9 cellular contexts compared by ENCODE assay signal in genomic region chr11:861105-861479, GRCh38.
"Had no signal": no experiment of that assay in that cellular context is flagged by ENCODE, and none has a peak within 500 bp of the region (broad histone marks: within the 10 kb centered on the region; RNA-seq: fewer than 3 reads in every experiment).

No MANE protein-coding gene starts in this region.

- H3K9me3 Mint-ChIP-seq: activated CD4-positive, alpha-beta T cell treated with anti-CD3 and anti-CD28 coated beads, Interleukin-2, amount 10 ng/mL, durations not matched to agents 7 days and 5 days; activated naive CD4-positive, alpha-beta T cell treated with anti-CD3 and anti-CD28 coated beads, Interleukin-2, amount 50 U/mL, for 24 hours; endodermal cell had no signal

- H3K27ac Mint-ChIP-seq: activated CD4-positive, alpha-beta T cell treated with anti-CD3 and anti-CD28 coated beads, Interleukin-2, amount 10 ng/mL, durations not matched to agents 7 days and 5 days; activated naive CD4-positive, alpha-beta T cell treated with anti-CD3 and anti-CD28 coated beads, Interleukin-2, amount 50 U/mL, for 24 hours; endodermal cell had no signal

- DNase-seq: activated CD4-positive, alpha-beta T cell treated with anti-CD3 and anti-CD28 coated beads, Interleukin-2, amount 10 ng/mL, durations not matched to agents 7 days and 5 days; activated CD4-positive, CD25-positive, alpha-beta regulatory T cell; activated T-cell treated with anti-CD3 and anti-CD28 coated beads for 4 hours; endodermal cell; kidney; left ventricle myocardium superior; mesendoderm; thyroid gland had no signal

- H3K36me3 Mint-ChIP-seq: activated naive CD4-positive, alpha-beta T cell treated with anti-CD3 and anti-CD28 coated beads, Interleukin-2, amount 50 U/mL, for 24 hours had no signal

- H3K27me3 Mint-ChIP-seq: activated CD4-positive, alpha-beta T cell treated with anti-CD3 and anti-CD28 coated beads, Interleukin-2, amount 10 ng/mL, durations not matched to agents 7 days and 5 days; activated naive CD4-positive, alpha-beta T cell treated with anti-CD3 and anti-CD28 coated beads, Interleukin-2, amount 50 U/mL, for 24 hours had no signal

- H3K4me1 Mint-ChIP-seq: activated CD4-positive, alpha-beta T cell treated with anti-CD3 and anti-CD28 coated beads, Interleukin-2, amount 10 ng/mL, durations not matched to agents 7 days and 5 days; activated naive CD4-positive, alpha-beta T cell treated with anti-CD3 and anti-CD28 coated beads, Interleukin-2, amount 50 U/mL, for 24 hours had no signal

- H3K4me3 Mint-ChIP-seq: activated CD4-positive, alpha-beta T cell treated with anti-CD3 and anti-CD28 coated beads, Interleukin-2, amount 10 ng/mL, durations not matched to agents 7 days and 5 days; activated naive CD4-positive, alpha-beta T cell treated with anti-CD3 and anti-CD28 coated beads, Interleukin-2, amount 50 U/mL, for 24 hours; endodermal cell had no signal
